Comparison of ENCODE assay signal across 8 cellular contexts in genomic region chr7:102749323-102749786, GRCh38. TPM values are rescaled to one million over a fixed set of nuclear protein-coding genes. Genes with fewer than 3 reads are reported as not detected.
DNase-seq lines count a peak whose midpoint lies in the region; TF ChIP-seq lines count a peak whose summit lies in the region.
"Not testable (repeated sequence)": the region's sequence is repeated elsewhere in the genome, so short reads cannot be mapped to it uniquely, and the experiment has no call there.

No MANE protein-coding gene starts in this region.

- not testable (repeated sequence) for TF ChIP-seq CTCF in HFFc6 (IDR thresholded peaks at IDR 0.05); Peyer's patch (IDR thresholded peaks at IDR 0.05); endodermal cell (conservative IDR thresholded peaks at IDR 0.05); testis (IDR thresholded peaks at IDR 0.05)

- not testable (repeated sequence) for H3K9me3 ChIP-seq in CD4-positive, alpha-beta memory T cell (ENCODE audit: control insufficient read depth in 1 of 2, low read length in 2 of 2); Peyer's patch; endodermal cell (ENCODE audit: control insufficient read depth, low read length); neuron (ENCODE audit: low read length); testis

- not testable (repeated sequence) for H3K36me3 Mint-ChIP-seq in CD4-positive, alpha-beta memory T cell; HFFc6 (ENCODE audit: low read depth); activated naive CD4-positive, alpha-beta T cell treated with anti-CD3 and anti-CD28 coated beads, Interleukin-2, amount 50 U/mL, for 24 hours; endodermal cell (ENCODE audit: low read depth); immature natural killer cell

- H3K27me3 ChIP-seq in CD4-positive, alpha-beta memory T cell (ENCODE audit: insufficient read depth, low read length); Peyer's patch; endodermal cell (ENCODE audit: control insufficient read depth, insufficient read depth, low read length, poor library complexity, severe bottlenecking); neuron (ENCODE audit: insufficient read depth, low read length); testis: not testable (repeated sequence)

- CTCF ChIA-PET in CD4-positive, alpha-beta memory T cell (lab: Charles Lee; ENCODE audit: partially characterized antibody): not testable (repeated sequence)

- H3K4me3 Mint-ChIP-seq in CD4-positive, alpha-beta memory T cell: peak overlapping the region; percentile 87 to 93 (median 90)
- peak overlapping the region; percentile 92 for H3K4me3 Mint-ChIP-seq in HFFc6
- peak overlapping the region; percentile 76 for H3K4me3 Mint-ChIP-seq in activated naive CD4-positive, alpha-beta T cell treated with anti-CD3 and anti-CD28 coated beads, Interleukin-2, amount 50 U/mL, for 24 hours
- peak overlapping the region; percentile 80 for H3K4me3 Mint-ChIP-seq in endodermal cell
- H3K4me3 Mint-ChIP-seq in immature natural killer cell: peak overlapping the region; percentile 86 to 92 (median 90)

- 5 to 16% methylated on average over 4 to 10 of the region's 38 CpGs for WGBS in endodermal cell (ENCODE audit: insufficient coverage in 1 of 2, insufficient read length in 1 of 2), 2 experiments
- 11 to 12% methylated on average over 5 to 7 of the region's 38 CpGs for WGBS in testis, 2 donors

- H3K27ac Mint-ChIP-seq in CD4-positive, alpha-beta memory T cell: peak overlapping the region in 4 of 7 donors; percentile 51 to 91 (median 66)
- H3K27ac Mint-ChIP-seq in HFFc6: peak overlapping the region; percentile 60; the same call in 1 of the 2 replicates
- H3K27ac Mint-ChIP-seq in activated naive CD4-positive, alpha-beta T cell treated with anti-CD3 and anti-CD28 coated beads, Interleukin-2, amount 50 U/mL, for 24 hours: peak overlapping the region; percentile 68
- H3K27ac Mint-ChIP-seq in endodermal cell: peak overlapping the region; percentile 92
- peak overlapping the region in 4 of 6 donors; percentile 13 to 94 (median 50) for H3K27ac Mint-ChIP-seq in immature natural killer cell

- H3K27me3 Mint-ChIP-seq in CD4-positive, alpha-beta memory T cell; HFFc6 (ENCODE audit: insufficient read depth); activated naive CD4-positive, alpha-beta T cell treated with anti-CD3 and anti-CD28 coated beads, Interleukin-2, amount 50 U/mL, for 24 hours; endodermal cell (ENCODE audit: insufficient read depth); immature natural killer cell (ENCODE audit: low read depth in 3 of 3): not testable (repeated sequence)

- DNase-seq in CD4-positive, alpha-beta memory T cell; HFFc6; Peyer's patch; endodermal cell; immature natural killer cell; testis: not testable (repeated sequence)

- intact Hi-C loops in CD4-positive, alpha-beta memory T cell (cut with micrococcal nuclease): loop anchor here (2.0 to 5.0 kb wide), 3 partner anchors 352 to 548 kb away; partner anchors contain the start of genes NAPEPLD, PMPCB and PRKRIP1
- intact Hi-C loops in testis (cut with DNase I; ENCODE audit: low total_unique reads): not testable (repeated sequence)

- not testable (repeated sequence) for H3K36me3 ChIP-seq in CD4-positive, alpha-beta memory T cell (ENCODE audit: insufficient read depth, low read length); Peyer's patch; endodermal cell (ENCODE audit: control insufficient read depth, insufficient read depth, low read length); neuron (ENCODE audit: insufficient read depth, low read length); testis (ENCODE audit: low read depth, missing control alignments)

- H3K4me1 Mint-ChIP-seq in CD4-positive, alpha-beta memory T cell: peaks cover 7 to 19% (median 11%) of the 10 kb centered on the region in 4 donors
- H3K4me1 Mint-ChIP-seq in HFFc6 (ENCODE audit: low read depth) (peaks cover 18% of the 10 kb centered on the region), immature natural killer cell (peaks cover 13 to 20% of the 10 kb centered on the region in 2 donors)
- H3K4me1 Mint-ChIP-seq in activated naive CD4-positive, alpha-beta T cell treated with anti-CD3 and anti-CD28 coated beads, Interleukin-2, amount 50 U/mL, for 24 hours: peaks cover 16% of the 10 kb centered on the region
- not testable (repeated sequence) for H3K4me1 Mint-ChIP-seq in endodermal cell

- H3K4me1 ChIP-seq in CD4-positive, alpha-beta memory T cell (ENCODE audit: insufficient read depth, low read length); endodermal cell (ENCODE audit: control insufficient read depth, insufficient read depth, low read length); neuron (ENCODE audit: insufficient read depth, low read length); testis: not testable (repeated sequence)
- H3K4me1 ChIP-seq in Peyer's patch: peaks cover 0 to 13% (median 0%) of the 10 kb centered on the region in 4 donors

- POLR2A ChIA-PET in CD4-positive, alpha-beta memory T cell (lab: Charles Lee; ENCODE audit: partially characterized antibody): interaction anchor here (1.0 to 1.3 kb wide), 4 partner anchors 320 to 386 kb away, joined by 3 to 11 read pairs (median 4); partner anchors contain the start of genes ARMC10, FBXL13 and PRKRIP1

- not testable (repeated sequence) for TF ChIP-seq POLR2A in Peyer's patch (IDR thresholded peaks at IDR 0.05); testis (IDR thresholded peaks at IDR 0.05)

- peak overlapping the region; percentile 41 for H3K9ac ChIP-seq in endodermal cell (ENCODE audit: extremely low read depth, low read length, poor library complexity, severe bottlenecking)

- peak overlapping the region; percentile 65 for H2AFZ ChIP-seq in neuron (ENCODE audit: low read depth, low read length)

- H3K27ac ChIP-seq in CD4-positive, alpha-beta memory T cell (ENCODE audit: low read depth, low read length): peak overlapping the region; percentile 61
- H3K27ac ChIP-seq in Peyer's patch: peak overlapping the region; percentile 43 to 70 (median 61)
- not testable (repeated sequence) for H3K27ac ChIP-seq in endodermal cell (ENCODE audit: low read depth, low read length)
- peak overlapping the region; percentile 59 to 73 for H3K27ac ChIP-seq in testis

- not testable (repeated sequence) for H3K9me3 Mint-ChIP-seq in CD4-positive, alpha-beta memory T cell; HFFc6; activated naive CD4-positive, alpha-beta T cell treated with anti-CD3 and anti-CD28 coated beads, Interleukin-2, amount 50 U/mL, for 24 hours; endodermal cell; immature natural killer cell

- H3K4me3 ChIP-seq in CD4-positive, alpha-beta memory T cell (ENCODE audit: low read length in 2 of 2): peak overlapping the region in 1 of 2 donors; percentile 95
- H3K4me3 ChIP-seq in Peyer's patch (peak overlapping the region; percentile 54 to 82 (median 66)), endodermal cell (ENCODE audit: low read length) (peak overlapping the region; percentile 87), neuron (ENCODE audit: low read length) (peak overlapping the region; percentile 76), testis (peak overlapping the region; percentile 70 to 76)

RNA-seq across cellular contexts. Expression of gene FAM185A, which starts 0.6 kb away (rescaled TPM):
- 10 to 100 TPM in 1 of 2 experiments, 1 to 10 TPM in 1; 8.6 to 11.1 TPM for total RNA-seq in CD4-positive, alpha-beta memory T cell
- 1 to 10 TPM; 4.6 to 7.0 TPM for polyA plus RNA-seq in CD4-positive, alpha-beta memory T cell
- 1 to 10 TPM; 3.8 to 5.6 (median 4.3) TPM for total RNA-seq in HFFc6 (2021; fragmentation: NEBNext Ultra II Directional; extraction: Animal tissue kit (Norgen Biotek cat#: 25700))
- total RNA-seq in Peyer's patch: 10 to 100 TPM; 14.0 to 28.9 (median 26.9) TPM
- 1 to 10 TPM; 5.6 to 7.8 TPM for total RNA-seq in endodermal cell
- 5.3 TPM for polyA plus RNA-seq in endodermal cell (2013, experiment 1 of 2)
- 4.6 TPM for polyA plus RNA-seq in endodermal cell (2013, experiment 2 of 2)
- polyA plus RNA-seq in immature natural killer cell: 10 to 100 TPM in 1 of 3 donors, 1 to 10 TPM in 2; 8.2 to 11.6 (median 8.3) TPM
- 10 to 100 TPM; 15.2 to 23.9 TPM for total RNA-seq in testis
- polyA plus RNA-seq in testis (ENCODE audit: insufficient read depth, low read depth, low replicate concordance): 4.5 TPM
